Comparison of ENCODE assay signal across 3 cellular contexts in the genomic region with DNA sequence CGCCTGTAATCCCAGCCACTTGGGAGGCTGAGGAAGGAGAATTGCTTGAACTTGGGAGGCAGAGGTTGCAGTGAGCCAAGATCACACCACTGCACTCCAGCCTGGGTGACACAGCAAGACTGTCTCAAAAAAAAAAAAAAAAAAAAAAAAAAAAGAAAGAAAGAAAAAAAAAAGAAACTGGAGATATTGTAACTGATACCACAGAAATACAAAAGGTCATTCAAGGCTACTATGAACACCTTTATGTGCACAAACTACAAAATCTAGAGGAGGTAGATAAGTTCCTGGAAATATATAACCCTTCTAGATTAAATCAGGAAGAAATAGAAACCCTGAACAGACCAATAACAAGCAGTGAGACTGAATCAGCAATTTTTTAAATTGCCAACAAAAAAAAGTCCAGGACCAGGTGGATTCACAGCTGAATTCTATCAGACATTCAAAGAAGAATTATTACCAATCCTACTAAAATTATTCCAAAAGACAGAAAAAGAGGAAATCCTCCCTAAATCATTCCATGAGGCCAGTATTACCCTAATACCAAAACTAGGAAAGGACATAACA.
TF ChIP-seq lines count a peak whose summit lies in the region.
"Not testable (repeated sequence)": the region's sequence is repeated elsewhere in the genome, so short reads cannot be mapped to it uniquely, and the experiment has no call there.

No MANE protein-coding gene starts in this region.

TF ChIP-seq in A549, 52 proteins besides CTCF, POLR2A, EP300 and RAD21:
- TF ChIP-seq MAFK (IDR thresholded peaks at IDR 0.05; ENCODE audit: partially characterized antibody): peak; percentile 46

TF ChIP-seq in HEK293, 187 proteins besides CTCF, POLR2A, EP300 and RAD21:
- TF ChIP-seq, protein P1, sequence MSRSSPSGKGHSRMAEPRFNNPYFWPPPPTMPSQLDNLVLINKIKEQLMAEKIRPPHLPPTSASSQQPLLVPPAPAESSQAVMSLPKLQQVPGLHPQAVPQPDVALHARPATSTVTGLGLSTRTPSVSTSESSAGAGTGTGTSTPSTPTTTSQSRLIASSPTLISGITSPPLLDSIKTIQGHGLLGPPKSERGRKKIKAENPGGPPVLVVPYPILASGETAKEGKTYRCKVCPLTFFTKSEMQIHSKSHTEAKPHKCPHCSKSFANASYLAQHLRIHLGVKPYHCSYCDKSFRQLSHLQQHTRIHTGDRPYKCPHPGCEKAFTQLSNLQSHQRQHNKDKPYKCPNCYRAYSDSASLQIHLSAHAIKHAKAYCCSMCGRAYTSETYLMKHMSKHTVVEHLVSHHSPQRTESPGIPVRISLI (tag by site-specific recombination; IDR thresholded peaks at IDR 0.05): peak; percentile 33; the same call in 1 of the 2 replicates

TF ChIP-seq in K562, 482 proteins besides CTCF, POLR2A, EP300 and RAD21:
- TF ChIP-seq MYBL2 (IDR thresholded peaks at IDR 0.05; ENCODE audit: low read depth) (peak; percentile 43; the same call in 1 of the 2 replicates), SMARCE1 (IDR thresholded peaks at IDR 0.05) (peak; percentile 58; the same call in 1 of the 2 replicates), FOXM1 (IDR thresholded peaks at IDR 0.05; ENCODE audit: low read depth) (peak; percentile 46; the same call in 1 of the 2 replicates), NBN (IDR thresholded peaks at IDR 0.05; ENCODE audit: low read depth) (peak; percentile 22; the same call in 1 of the 2 replicates), DPF2 (IDR thresholded peaks at IDR 0.05) (peak; percentile 90), CBFA2T3 (IDR thresholded peaks at IDR 0.05) (0 out of 2 replicates have a peak, but pooled peaks have one; percentile 7), C11orf30 (IDR thresholded peaks at IDR 0.05; ENCODE audit: low read depth) (peak; percentile 96), ARID1B (IDR thresholded peaks at IDR 0.05) (peak; percentile 28; the same call in 1 of the 2 replicates), NFE2 (IDR thresholded peaks at IDR 0.05; ENCODE audit: low read depth) (peak; percentile 40), CC2D1A (IDR thresholded peaks at IDR 0.05) (peak; percentile 36; the same call in 1 of the 2 replicates), ZNF384 (IDR thresholded peaks at IDR 0.05; ENCODE audit: low read depth, low read length) (peak; percentile 77), NR2C1 (IDR thresholded peaks at IDR 0.05) (0 out of 2 replicates have a peak, but pooled peaks have one; percentile 18), ZNF316 (IDR thresholded peaks at IDR 0.05) (peak; percentile 98), ATF7 (IDR thresholded peaks at IDR 0.05) (0 out of 2 replicates have a peak, but pooled peaks have one; percentile 22), SMARCA4 (IDR thresholded peaks at IDR 0.05) (peak; percentile 60; the same call in 1 of the 2 replicates), SMARCA5 (IDR thresholded peaks at IDR 0.05) (0 out of 2 replicates have a peak, but pooled peaks have one; percentile 4), MAFK (IDR thresholded peaks at IDR 0.05; ENCODE audit: low read length) (peak; percentile 26; the same call in 1 of the 2 replicates), MAFG (tag; conservative IDR thresholded peaks at IDR 0.05) (peak; percentile 90)
- not testable (repeated sequence) for TF ChIP-seq MYBL2 (CRISPR knock-in tag; IDR thresholded peaks at IDR 0.05; ENCODE audit: borderline replicate concordance); FOXM1 (CRISPR knock-in tag; IDR thresholded peaks at IDR 0.05; ENCODE audit: low read depth); NR2C1 (tag; IDR thresholded peaks at IDR 0.05)
- TF ChIP-seq, protein P2, sequence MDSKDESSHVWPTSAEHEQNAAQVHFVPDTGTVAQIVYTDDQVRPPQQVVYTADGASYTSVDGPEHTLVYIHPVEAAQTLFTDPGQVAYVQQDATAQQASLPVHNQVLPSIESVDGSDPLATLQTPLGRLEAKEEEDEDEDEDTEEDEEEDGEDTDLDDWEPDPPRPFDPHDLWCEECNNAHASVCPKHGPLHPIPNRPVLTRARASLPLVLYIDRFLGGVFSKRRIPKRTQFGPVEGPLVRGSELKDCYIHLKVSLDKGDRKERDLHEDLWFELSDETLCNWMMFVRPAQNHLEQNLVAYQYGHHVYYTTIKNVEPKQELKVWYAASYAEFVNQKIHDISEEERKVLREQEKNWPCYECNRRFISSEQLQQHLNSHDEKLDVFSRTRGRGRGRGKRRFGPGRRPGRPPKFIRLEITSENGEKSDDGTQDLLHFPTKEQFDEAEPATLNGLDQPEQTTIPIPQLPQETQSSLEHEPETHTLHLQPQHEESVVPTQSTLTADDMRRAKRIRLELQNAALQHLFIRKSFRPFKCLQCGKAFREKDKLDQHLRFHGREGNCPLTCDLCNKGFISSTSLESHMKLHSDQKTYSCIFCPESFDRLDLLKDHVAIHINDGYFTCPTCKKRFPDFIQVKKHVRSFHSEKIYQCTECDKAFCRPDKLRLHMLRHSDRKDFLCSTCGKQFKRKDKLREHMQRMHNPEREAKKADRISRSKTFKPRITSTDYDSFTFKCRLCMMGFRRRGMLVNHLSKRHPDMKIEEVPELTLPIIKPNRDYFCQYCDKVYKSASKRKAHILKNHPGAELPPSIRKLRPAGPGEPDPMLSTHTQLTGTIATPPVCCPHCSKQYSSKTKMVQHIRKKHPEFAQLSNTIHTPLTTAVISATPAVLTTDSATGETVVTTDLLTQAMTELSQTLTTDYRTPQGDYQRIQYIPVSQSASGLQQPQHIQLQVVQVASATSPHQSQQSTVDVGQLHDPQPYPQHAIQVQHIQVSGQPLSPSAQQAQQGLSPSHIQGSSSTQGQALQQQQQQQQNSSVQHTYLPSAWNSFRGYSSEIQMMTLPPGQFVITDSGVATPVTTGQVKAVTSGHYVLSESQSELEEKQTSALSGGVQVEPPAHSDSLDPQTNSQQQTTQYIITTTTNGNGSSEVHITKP (IDR thresholded peaks at IDR 0.05; ENCODE audit: partially characterized antibody): peak; percentile 69
